ENCODE assay signal across 1 cellular context in the genomic region with DNA sequence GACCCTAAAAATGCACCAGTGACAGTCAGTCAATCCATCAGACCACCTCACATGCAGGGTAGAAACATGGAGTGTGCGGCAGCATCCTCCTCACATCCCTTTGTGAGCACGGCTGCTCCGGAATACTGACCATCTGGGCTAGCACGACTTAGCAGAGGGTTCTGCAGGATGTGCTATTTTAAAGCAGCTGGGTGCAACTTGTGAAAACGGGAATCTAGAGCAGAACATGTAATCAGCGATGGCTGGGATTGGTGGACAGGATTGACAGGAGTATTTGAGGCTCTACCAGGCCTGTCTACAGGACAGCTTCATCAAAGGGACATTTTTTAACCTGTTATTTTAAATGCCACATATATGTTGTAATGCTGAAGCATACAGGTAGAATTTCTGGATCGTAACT.
TF ChIP-seq lines count a peak whose summit lies in the region.

No MANE protein-coding gene starts in this region.

TF ChIP-seq in WTC11, 78 proteins besides CTCF, POLR2A, EP300 and RAD21 (continued from another document):
- TF ChIP-seq ZNF219 (CRISPR knock-in tag; IDR thresholded peaks at IDR 0.05; ENCODE audit: borderline replicate concordance): no peak
- TF ChIP-seq, protein P1, sequence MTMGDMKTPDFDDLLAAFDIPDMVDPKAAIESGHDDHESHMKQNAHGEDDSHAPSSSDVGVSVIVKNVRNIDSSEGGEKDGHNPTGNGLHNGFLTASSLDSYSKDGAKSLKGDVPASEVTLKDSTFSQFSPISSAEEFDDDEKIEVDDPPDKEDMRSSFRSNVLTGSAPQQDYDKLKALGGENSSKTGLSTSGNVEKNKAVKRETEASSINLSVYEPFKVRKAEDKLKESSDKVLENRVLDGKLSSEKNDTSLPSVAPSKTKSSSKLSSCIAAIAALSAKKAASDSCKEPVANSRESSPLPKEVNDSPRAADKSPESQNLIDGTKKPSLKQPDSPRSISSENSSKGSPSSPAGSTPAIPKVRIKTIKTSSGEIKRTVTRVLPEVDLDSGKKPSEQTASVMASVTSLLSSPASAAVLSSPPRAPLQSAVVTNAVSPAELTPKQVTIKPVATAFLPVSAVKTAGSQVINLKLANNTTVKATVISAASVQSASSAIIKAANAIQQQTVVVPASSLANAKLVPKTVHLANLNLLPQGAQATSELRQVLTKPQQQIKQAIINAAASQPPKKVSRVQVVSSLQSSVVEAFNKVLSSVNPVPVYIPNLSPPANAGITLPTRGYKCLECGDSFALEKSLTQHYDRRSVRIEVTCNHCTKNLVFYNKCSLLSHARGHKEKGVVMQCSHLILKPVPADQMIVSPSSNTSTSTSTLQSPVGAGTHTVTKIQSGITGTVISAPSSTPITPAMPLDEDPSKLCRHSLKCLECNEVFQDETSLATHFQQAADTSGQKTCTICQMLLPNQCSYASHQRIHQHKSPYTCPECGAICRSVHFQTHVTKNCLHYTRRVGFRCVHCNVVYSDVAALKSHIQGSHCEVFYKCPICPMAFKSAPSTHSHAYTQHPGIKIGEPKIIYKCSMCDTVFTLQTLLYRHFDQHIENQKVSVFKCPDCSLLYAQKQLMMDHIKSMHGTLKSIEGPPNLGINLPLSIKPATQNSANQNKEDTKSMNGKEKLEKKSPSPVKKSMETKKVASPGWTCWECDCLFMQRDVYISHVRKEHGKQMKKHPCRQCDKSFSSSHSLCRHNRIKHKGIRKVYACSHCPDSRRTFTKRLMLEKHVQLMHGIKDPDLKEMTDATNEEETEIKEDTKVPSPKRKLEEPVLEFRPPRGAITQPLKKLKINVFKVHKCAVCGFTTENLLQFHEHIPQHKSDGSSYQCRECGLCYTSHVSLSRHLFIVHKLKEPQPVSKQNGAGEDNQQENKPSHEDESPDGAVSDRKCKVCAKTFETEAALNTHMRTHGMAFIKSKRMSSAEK (CRISPR knock-in tag; IDR thresholded peaks at IDR 0.05; ENCODE audit: borderline replicate concordance): no peak
- TF ChIP-seq RORB (CRISPR knock-in tag; IDR thresholded peaks at IDR 0.05): no peak
- TF ChIP-seq, protein P2, sequence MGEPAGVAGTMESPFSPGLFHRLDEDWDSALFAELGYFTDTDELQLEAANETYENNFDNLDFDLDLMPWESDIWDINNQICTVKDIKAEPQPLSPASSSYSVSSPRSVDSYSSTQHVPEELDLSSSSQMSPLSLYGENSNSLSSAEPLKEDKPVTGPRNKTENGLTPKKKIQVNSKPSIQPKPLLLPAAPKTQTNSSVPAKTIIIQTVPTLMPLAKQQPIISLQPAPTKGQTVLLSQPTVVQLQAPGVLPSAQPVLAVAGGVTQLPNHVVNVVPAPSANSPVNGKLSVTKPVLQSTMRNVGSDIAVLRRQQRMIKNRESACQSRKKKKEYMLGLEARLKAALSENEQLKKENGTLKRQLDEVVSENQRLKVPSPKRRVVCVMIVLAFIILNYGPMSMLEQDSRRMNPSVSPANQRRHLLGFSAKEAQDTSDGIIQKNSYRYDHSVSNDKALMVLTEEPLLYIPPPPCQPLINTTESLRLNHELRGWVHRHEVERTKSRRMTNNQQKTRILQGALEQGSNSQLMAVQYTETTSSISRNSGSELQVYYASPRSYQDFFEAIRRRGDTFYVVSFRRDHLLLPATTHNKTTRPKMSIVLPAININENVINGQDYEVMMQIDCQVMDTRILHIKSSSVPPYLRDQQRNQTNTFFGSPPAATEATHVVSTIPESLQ (CRISPR knock-in tag; IDR thresholded peaks at IDR 0.05): no peak
- TF ChIP-seq FOXK1 (CRISPR knock-in tag; IDR thresholded peaks at IDR 0.05): no peak
- no peak for TF ChIP-seq FOXJ3 (CRISPR knock-in tag; IDR thresholded peaks at IDR 0.05; ENCODE audit: borderline replicate concordance)
- no peak for TF ChIP-seq PRRX2 (CRISPR knock-in tag; IDR thresholded peaks at IDR 0.05)
- TF ChIP-seq, protein P3, sequence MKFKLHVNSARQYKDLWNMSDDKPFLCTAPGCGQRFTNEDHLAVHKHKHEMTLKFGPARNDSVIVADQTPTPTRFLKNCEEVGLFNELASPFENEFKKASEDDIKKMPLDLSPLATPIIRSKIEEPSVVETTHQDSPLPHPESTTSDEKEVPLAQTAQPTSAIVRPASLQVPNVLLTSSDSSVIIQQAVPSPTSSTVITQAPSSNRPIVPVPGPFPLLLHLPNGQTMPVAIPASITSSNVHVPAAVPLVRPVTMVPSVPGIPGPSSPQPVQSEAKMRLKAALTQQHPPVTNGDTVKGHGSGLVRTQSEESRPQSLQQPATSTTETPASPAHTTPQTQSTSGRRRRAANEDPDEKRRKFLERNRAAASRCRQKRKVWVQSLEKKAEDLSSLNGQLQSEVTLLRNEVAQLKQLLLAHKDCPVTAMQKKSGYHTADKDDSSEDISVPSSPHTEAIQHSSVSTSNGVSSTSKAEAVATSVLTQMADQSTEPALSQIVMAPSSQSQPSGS (CRISPR knock-in tag; IDR thresholded peaks at IDR 0.05; ENCODE audit: borderline replicate concordance, low read depth): no peak
- TF ChIP-seq SMAD3 (CRISPR knock-in tag; IDR thresholded peaks at IDR 0.05; ENCODE audit: borderline replicate concordance): no peak
- no peak for TF ChIP-seq ZNF416 (CRISPR knock-in tag; IDR thresholded peaks at IDR 0.05)
- TF ChIP-seq, protein P4, sequence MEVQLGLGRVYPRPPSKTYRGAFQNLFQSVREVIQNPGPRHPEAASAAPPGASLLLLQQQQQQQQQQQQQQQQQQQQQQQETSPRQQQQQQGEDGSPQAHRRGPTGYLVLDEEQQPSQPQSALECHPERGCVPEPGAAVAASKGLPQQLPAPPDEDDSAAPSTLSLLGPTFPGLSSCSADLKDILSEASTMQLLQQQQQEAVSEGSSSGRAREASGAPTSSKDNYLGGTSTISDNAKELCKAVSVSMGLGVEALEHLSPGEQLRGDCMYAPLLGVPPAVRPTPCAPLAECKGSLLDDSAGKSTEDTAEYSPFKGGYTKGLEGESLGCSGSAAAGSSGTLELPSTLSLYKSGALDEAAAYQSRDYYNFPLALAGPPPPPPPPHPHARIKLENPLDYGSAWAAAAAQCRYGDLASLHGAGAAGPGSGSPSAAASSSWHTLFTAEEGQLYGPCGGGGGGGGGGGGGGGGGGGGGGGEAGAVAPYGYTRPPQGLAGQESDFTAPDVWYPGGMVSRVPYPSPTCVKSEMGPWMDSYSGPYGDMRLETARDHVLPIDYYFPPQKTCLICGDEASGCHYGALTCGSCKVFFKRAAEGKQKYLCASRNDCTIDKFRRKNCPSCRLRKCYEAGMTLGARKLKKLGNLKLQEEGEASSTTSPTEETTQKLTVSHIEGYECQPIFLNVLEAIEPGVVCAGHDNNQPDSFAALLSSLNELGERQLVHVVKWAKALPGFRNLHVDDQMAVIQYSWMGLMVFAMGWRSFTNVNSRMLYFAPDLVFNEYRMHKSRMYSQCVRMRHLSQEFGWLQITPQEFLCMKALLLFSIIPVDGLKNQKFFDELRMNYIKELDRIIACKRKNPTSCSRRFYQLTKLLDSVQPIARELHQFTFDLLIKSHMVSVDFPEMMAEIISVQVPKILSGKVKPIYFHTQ (CRISPR knock-in tag; IDR thresholded peaks at IDR 0.05): no peak
